ENCODE assay signal across 8 cellular contexts in the genomic region with DNA sequence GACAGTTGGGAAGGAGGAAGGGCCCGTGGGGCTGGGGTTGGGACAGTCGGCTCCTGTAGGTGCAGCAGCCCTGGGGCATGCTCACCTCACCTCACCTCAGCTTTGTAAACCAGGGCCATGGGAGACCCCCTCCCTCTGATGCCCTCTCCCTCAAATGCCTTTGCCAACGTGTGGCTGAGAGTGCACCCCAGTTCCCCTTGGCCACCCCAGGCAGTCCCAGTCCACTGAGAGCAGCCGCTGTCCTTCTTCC. TPM values are rescaled to one million over a fixed set of nuclear protein-coding genes. Genes with fewer than 3 reads are reported as not detected.
DNase-seq lines count a peak whose midpoint lies in the region; ATAC-seq and TF ChIP-seq lines count a peak whose summit lies in the region.

No MANE protein-coding gene starts in this region.

- peaks cover 12% of the 10 kb centered on the region for H3K36me3 ChIP-seq in thymus (ENCODE audit: control insufficient read depth, insufficient read depth)

- H3K27ac Mint-ChIP-seq in activated CD4-positive, alpha-beta T cell treated with anti-CD3 and anti-CD28 coated beads, Interleukin-2, amount 10 ng/mL, durations not matched to agents 7 days and 5 days = peak overlapping the region; percentile 97
- peak overlapping the region; percentile 97 for H3K27ac Mint-ChIP-seq in activated naive CD8-positive, alpha-beta T cell treated with anti-CD3 and anti-CD28 coated beads, Interleukin-2, amount 50 U/mL, for 24 hours

- H3K36me3 Mint-ChIP-seq in activated CD4-positive, alpha-beta T cell treated with anti-CD3 and anti-CD28 coated beads, Interleukin-2, amount 10 ng/mL, durations not matched to agents 7 days and 5 days (ENCODE audit: low read depth) = peaks cover 8% of the 10 kb centered on the region
- peaks cover 10% of the 10 kb centered on the region for H3K36me3 Mint-ChIP-seq in activated naive CD8-positive, alpha-beta T cell treated with anti-CD3 and anti-CD28 coated beads, Interleukin-2, amount 50 U/mL, for 24 hours (ENCODE audit: low read depth)

- 17% methylated on average over 4 of the region's 4 CpGs for WGBS in thymus

- H3K27ac ChIP-seq in layer of hippocampus (ENCODE audit: low read depth, low read length) = peak overlapping the region; percentile 100
- H3K27ac ChIP-seq in thymus (ENCODE audit: low read depth) = peak overlapping the region; percentile 98

- peaks cover 5% of the 10 kb centered on the region for H3K27me3 Mint-ChIP-seq in activated CD4-positive, alpha-beta T cell treated with anti-CD3 and anti-CD28 coated beads, Interleukin-2, amount 10 ng/mL, durations not matched to agents 7 days and 5 days
- peaks cover 7% of the 10 kb centered on the region for H3K27me3 Mint-ChIP-seq in activated naive CD8-positive, alpha-beta T cell treated with anti-CD3 and anti-CD28 coated beads, Interleukin-2, amount 50 U/mL, for 24 hours

- peak overlapping the region; percentile 49 for H3K4me3 ChIP-seq in thymus (ENCODE audit: low read length)

- H3K9me3 Mint-ChIP-seq in activated CD4-positive, alpha-beta T cell treated with anti-CD3 and anti-CD28 coated beads, Interleukin-2, amount 10 ng/mL, durations not matched to agents 7 days and 5 days = no peaks in the 10 kb centered on the region
- no peaks in the 10 kb centered on the region for H3K9me3 Mint-ChIP-seq in activated naive CD8-positive, alpha-beta T cell treated with anti-CD3 and anti-CD28 coated beads, Interleukin-2, amount 50 U/mL, for 24 hours

- peaks cover 45% of the 10 kb centered on the region for H3K4me1 ChIP-seq in thymus (ENCODE audit: control insufficient read depth, insufficient read depth, low read length)

- H3K9me3 ChIP-seq in thymus (ENCODE audit: control insufficient read depth) = peaks cover 2% of the 10 kb centered on the region

- TF ChIP-seq CTCF in GM10248 (IDR thresholded peaks at IDR 0.05; ENCODE audit: control extremely low read depth, extremely low read depth, low read depth, missing control alignments) = no peak

- POLR2A ChIA-PET in activated CD4-positive, alpha-beta T cell treated with anti-CD3 and anti-CD28 coated beads, Interleukin-2, amount 10 ng/mL, durations not matched to agents 7 days and 5 days (lab: Charles Lee) = interaction anchor here (3.2 to 14.2 kb wide), 2 partner anchors 54 to 85 kb away, joined by 16 to 781 read pairs; partner anchors contain the start of gene MALAT1
- POLR2A ChIA-PET in GM10248 (lab: Yijun Ruan, JAX) = interaction anchor here (0.6 to 14.7 kb wide), 6 partner anchors 15 to 106 kb away, joined by 3 to 620 read pairs (median 6); partner anchors contain the start of genes MALAT1 and SCYL1

- CTCF ChIA-PET in activated CD4-positive, alpha-beta T cell treated with anti-CD3 and anti-CD28 coated beads, Interleukin-2, amount 10 ng/mL, durations not matched to agents 7 days and 5 days (lab: Charles Lee) = interaction anchor here (0.8 to 8.1 kb wide), 6 partner anchors 26 to 92 kb away, joined by 3 to 98 read pairs (median 18); partner anchors contain the start of gene MALAT1
- CTCF ChIA-PET in GM10248 (lab: Yijun Ruan, JAX) = interaction anchor here (1.8 to 7.4 kb wide), 8 partner anchors 14 to 90 kb away, joined by 4 to 85 read pairs (median 18); partner anchors contain the start of gene FRMD8

- no peak for DNase-seq in activated CD4-positive, alpha-beta T cell treated with anti-CD3 and anti-CD28 coated beads, Interleukin-2, amount 10 ng/mL, durations not matched to agents 7 days and 5 days
- no peak for DNase-seq in activated CD4-positive, alpha-beta T cell treated with anti-CD3 and anti-CD28 coated beads, Interleukin-2, amount 50 U/mL, for 48 hours
- peak; percentile 49 for DNase-seq in activated naive CD8-positive, alpha-beta T cell treated with anti-CD3 and anti-CD28 coated beads, Interleukin-2, amount 50 U/mL, for 24 hours
- DNase-seq in D341Med (ENCODE audit: low spot score) = no peak
- no peak for DNase-seq in activated CD8-positive, alpha-beta memory T cell treated with anti-CD3 and anti-CD28 coated beads, Interleukin-2, amount 50 U/mL, for 4 hours
- no peak for DNase-seq in GM10248 (ENCODE audit: extremely low spot score)

- ATAC-seq in activated naive CD8-positive, alpha-beta T cell treated with anti-CD3 and anti-CD28 coated beads, Interleukin-2, amount 50 U/mL, for 24 hours = peak; percentile 0

- H3K4me1 Mint-ChIP-seq in activated CD4-positive, alpha-beta T cell treated with anti-CD3 and anti-CD28 coated beads, Interleukin-2, amount 10 ng/mL, durations not matched to agents 7 days and 5 days = peaks cover 55% of the 10 kb centered on the region
- peaks cover 62% of the 10 kb centered on the region for H3K4me1 Mint-ChIP-seq in activated naive CD8-positive, alpha-beta T cell treated with anti-CD3 and anti-CD28 coated beads, Interleukin-2, amount 50 U/mL, for 24 hours

- H3K27me3 ChIP-seq in layer of hippocampus (ENCODE audit: control insufficient read depth, insufficient read depth, low read length) = no peaks in the 10 kb centered on the region
- no peaks in the 10 kb centered on the region for H3K27me3 ChIP-seq in thymus (ENCODE audit: control insufficient read depth, insufficient read depth)

- H3K4me3 Mint-ChIP-seq in activated CD4-positive, alpha-beta T cell treated with anti-CD3 and anti-CD28 coated beads, Interleukin-2, amount 10 ng/mL, durations not matched to agents 7 days and 5 days = peak overlapping the region; percentile 91
- H3K4me3 Mint-ChIP-seq in activated naive CD8-positive, alpha-beta T cell treated with anti-CD3 and anti-CD28 coated beads, Interleukin-2, amount 50 U/mL, for 24 hours = peak overlapping the region; percentile 100

RNA-seq across cellular contexts. Expression of gene NEAT1, which starts 4.2 kb away (rescaled TPM):
- 100 to 1,000 TPM; 463 to 610 TPM for total RNA-seq in activated CD4-positive, alpha-beta T cell treated with anti-CD3 and anti-CD28 coated beads, Interleukin-2, amount 10 ng/mL, durations not matched to agents 7 days and 5 days
- 3,325 TPM for polyA plus RNA-seq in thymus

RNA-seq across cellular contexts. Expression of gene FRMD8, which starts 31.9 kb away (rescaled TPM):
- 10 to 100 TPM; 49.5 to 52.1 TPM for total RNA-seq in activated CD4-positive, alpha-beta T cell treated with anti-CD3 and anti-CD28 coated beads, Interleukin-2, amount 10 ng/mL, durations not matched to agents 7 days and 5 days
- polyA plus RNA-seq in thymus = 21.4 TPM

RNA-seq across cellular contexts. Expression of gene SLC25A45, which starts 35.9 kb away (rescaled TPM):
- 10 to 100 TPM; 40.9 TPM for total RNA-seq in activated CD4-positive, alpha-beta T cell treated with anti-CD3 and anti-CD28 coated beads, Interleukin-2, amount 10 ng/mL, durations not matched to agents 7 days and 5 days
- polyA plus RNA-seq in thymus = 35.3 TPM
